Comparison of ENCODE assay signal across 30 cellular contexts in the genomic region with DNA sequence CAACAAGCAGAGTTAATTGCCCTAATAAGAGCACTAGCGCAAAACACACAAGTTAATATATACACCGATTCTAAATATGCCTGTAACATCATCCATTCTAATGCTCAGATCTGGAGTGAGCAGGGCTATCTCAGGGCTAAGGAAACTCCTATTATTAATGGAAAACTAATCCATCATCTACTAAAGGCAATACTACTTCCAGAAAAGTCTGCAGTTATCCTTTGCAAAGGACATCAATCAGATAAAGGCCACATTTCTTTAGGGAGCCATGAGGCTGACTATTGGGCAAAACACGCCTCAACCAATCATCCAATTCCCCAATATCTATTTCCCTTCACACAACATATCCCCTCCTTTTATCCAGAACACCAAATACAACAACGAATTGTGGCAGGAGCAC.
"Had no signal": no experiment of that assay in that cellular context is flagged by ENCODE, and none has a peak within 500 bp of the region (broad histone marks: within the 10 kb centered on the region; RNA-seq: fewer than 3 reads in every experiment).

No MANE protein-coding gene starts in this region.

- H3K36me3 ChIP-seq: adrenal gland, ascending aorta, breast epithelium, cardiac muscle cell, colonic mucosa, esophagus squamous epithelium, gastroesophageal sphincter, heart right ventricle, WERI-Rb-1 had no signal

- H3K4me2 ChIP-seq: hepatocyte had no signal

- H3K79me2 ChIP-seq: hepatocyte had no signal

- ATAC-seq: activated CD4-positive, alpha-beta T cell treated with anti-CD3 and anti-CD28 coated beads for 36 hours; activated CD8-positive, alpha-beta memory T cell treated with anti-CD3 and anti-CD28 coated beads, Interleukin-2, amount 10 ng/mL, durations not matched to agents 7 days and 5 days; activated CD8-positive, alpha-beta T cell treated with anti-CD3 and anti-CD28 coated beads, Interleukin-2, amount 10 ng/mL, durations not matched to agents 7 days and 5 days; activated naive CD8-positive, alpha-beta T cell treated with anti-CD3 and anti-CD28 coated beads, Interleukin-2, amount 50 U/mL, for 24 hours; gastroesophageal sphincter; heart right ventricle had no signal

- H2AFZ ChIP-seq: hepatocyte had no signal

- H3K27ac ChIP-seq: adrenal gland, ascending aorta, breast epithelium, cardiac muscle cell, colonic mucosa, epithelial cell of prostate, esophagus squamous epithelium, gastroesophageal sphincter, heart right ventricle, hepatocyte, WERI-Rb-1 had no signal

- H3K4me1 ChIP-seq: adrenal gland, ascending aorta, breast epithelium, colonic mucosa, esophagus squamous epithelium, gastroesophageal sphincter, heart right ventricle had no signal

- H3K4me3 ChIP-seq: adrenal gland, ascending aorta, breast epithelium, cardiac muscle cell, colonic mucosa, esophagus squamous epithelium, gastroesophageal sphincter, heart right ventricle, hepatocyte had no signal

- H3K27me3 ChIP-seq: adrenal gland, ascending aorta, breast epithelium, cardiac muscle cell, colonic mucosa, esophagus squamous epithelium, gastroesophageal sphincter, heart right ventricle, hepatocyte had no signal

- DNase-seq: activated CD4-positive, alpha-beta memory T cell treated with anti-CD3 and anti-CD28 coated beads for 36 hours; activated CD4-positive, alpha-beta T cell treated with anti-CD3 and anti-CD28 coated beads for 36 hours; activated CD4-positive, alpha-beta T cell treated with anti-CD3 and anti-CD28 coated beads, Interleukin-2, amount 10 ng/mL, durations not matched to agents 24 days and 14 days; activated CD4-positive, CD25-positive, alpha-beta regulatory T cell; activated CD4-positive, CD25-positive, alpha-beta regulatory T cell treated with anti-CD3 and anti-CD28 coated beads, Interleukin-2, amount 50 U/mL, for 72 hours; activated CD8-positive, alpha-beta memory T cell treated with anti-CD3 and anti-CD28 coated beads, Interleukin-2, amount 10 ng/mL, durations not matched to agents 7 days and 5 days; activated CD8-positive, alpha-beta memory T cell treated with anti-CD3 and anti-CD28 coated beads, Interleukin-2, amount 50 U/mL, for 4 hours; activated CD8-positive, alpha-beta T cell treated with anti-CD3 and anti-CD28 coated beads, Interleukin-2, amount 10 ng/mL, durations not matched to agents 7 days and 5 days; activated effector memory CD4-positive, alpha-beta T cell treated with anti-CD3 and anti-CD28 coated beads, Interleukin-2, amount 50 U/mL, for 16 hours; activated naive CD4-positive, alpha-beta T cell treated with anti-CD3 and anti-CD28 coated beads for 36 hours; activated naive CD8-positive, alpha-beta T cell treated with anti-CD3 and anti-CD28 coated beads for 36 hours; activated naive CD8-positive, alpha-beta T cell treated with anti-CD3 and anti-CD28 coated beads, Interleukin-2, amount 50 U/mL, for 24 hours; activated T-cell treated with anti-CD3 and anti-CD28 coated beads, Interleukin-2, amount 50 U/mL, for 1 hour; activated T-cell treated with anti-CD3 and anti-CD28 coated beads, Interleukin-2, amount 50 U/mL, for 48 hours; adrenal gland; central memory CD4-positive, alpha-beta T cell; cerebellar nuclear complex; colonic mucosa; effector CD8-positive, alpha-beta T cell; esophagus squamous epithelium; foreskin melanocyte; heart right ventricle; T1000; WERI-Rb-1 had no signal

- H3K9me3 ChIP-seq: adrenal gland, ascending aorta, colonic mucosa had no signal
